In genomic region chr12:10633541-10633940, GRCh38 we compare ENCODE assay signal across 34 cellular contexts. TPM values are rescaled to one million over a fixed set of nuclear protein-coding genes. Genes with fewer than 3 reads are reported as not detected.
"Had no signal": no experiment of that assay in that cellular context is flagged by ENCODE, and none has a peak within 500 bp of the region (broad histone marks: within the 10 kb centered on the region; RNA-seq: fewer than 3 reads in every experiment).

No MANE protein-coding gene starts in this region.

- H3K27me3 Mint-ChIP-seq: activated CD8-positive, alpha-beta T cell treated with anti-CD3 and anti-CD28 coated beads for 36 hours; activated naive CD8-positive, alpha-beta T cell had no signal

- H3K27ac Mint-ChIP-seq: activated B cell treated with CpG ODN at 0.5 μM for 24 hours; activated CD8-positive, alpha-beta T cell treated with anti-CD3 and anti-CD28 coated beads for 36 hours; activated naive CD8-positive, alpha-beta T cell; activated T-helper 17 cell treated with anti-CD3 and anti-CD28 coated beads, Interleukin-2, amount 50 U/mL, for 72 hours; effector memory CD8-positive, alpha-beta T cell; T-helper 17 cell; T-helper 2 cell treated with Interferon-gamma antibody and Interleukin-4, amounts not matched to agents 5 μg/mL and 100 μg/mL, for 36 hours had no signal

- H3K4me3 Mint-ChIP-seq: activated B cell treated with CpG ODN at 0.5 μM for 24 hours; activated CD8-positive, alpha-beta T cell treated with anti-CD3 and anti-CD28 coated beads for 36 hours; activated naive CD8-positive, alpha-beta T cell; activated T-cell treated with anti-CD3 and anti-CD28 coated beads, Interleukin-2, amount 50 U/mL, for 4 hours; activated T-helper 17 cell treated with anti-CD3 and anti-CD28 coated beads, Interleukin-2, amount 50 U/mL, for 72 hours; effector memory CD8-positive, alpha-beta T cell; T-helper 17 cell; T-helper 2 cell treated with Interferon-gamma antibody and Interleukin-4, amounts not matched to agents 5 μg/mL and 100 μg/mL, for 36 hours had no signal

- H3K4me1 ChIP-seq: body of pancreas, gastroesophageal sphincter had no signal

- DNase-seq: activated B cell treated with CpG ODN at 0.5 μM for 24 hours; activated CD4-positive, alpha-beta T cell treated with anti-CD3 and anti-CD28 coated beads for 48 hours; activated CD4-positive, alpha-beta T cell treated with anti-CD3 and anti-CD28 coated beads, Interleukin-2, amount 50 U/mL, for 1 hour; activated CD4-positive, alpha-beta T cell treated with anti-CD3 and anti-CD28 coated beads, Interleukin-2, amount 50 U/mL, for 48 hours; activated CD8-positive, alpha-beta memory T cell treated with anti-CD3 and anti-CD28 coated beads for 24 hours; activated CD8-positive, alpha-beta T cell treated with anti-CD3 and anti-CD28 coated beads for 36 hours; activated effector memory CD4-positive, alpha-beta T cell treated with Interleukin-2 at 50 U/mL for 16 hours; activated gamma-delta T cell treated with Interleukin-2 at 50 U/mL for 16 hours; activated naive CD4-positive, alpha-beta T cell treated with anti-CD3 and anti-CD28 coated beads, Interleukin-2, amount 50 U/mL, for 16 hours; activated naive CD4-positive, alpha-beta T cell treated with Interleukin-2 at 50 U/mL for 16 hours; activated T-cell treated with anti-CD3 and anti-CD28 coated beads, Interleukin-2, amount 50 U/mL, for 4 hours; amniotic stem cell; anterior cingulate cortex; body of pancreas; caudate nucleus; cortex of kidney; dermis blood vessel endothelial cell; effector CD4-positive, alpha-beta T cell; effector memory CD8-positive, alpha-beta T cell; esophagus squamous epithelium; foreskin melanocyte; T-helper 1 cell; T-helper 17 cell; T1000; WERI-Rb-1 had no signal

- H3K9me3 Mint-ChIP-seq: activated B cell treated with CpG ODN at 0.5 μM for 24 hours; activated CD8-positive, alpha-beta T cell treated with anti-CD3 and anti-CD28 coated beads for 36 hours; activated T-cell treated with anti-CD3 and anti-CD28 coated beads, Interleukin-2, amount 50 U/mL, for 4 hours; activated T-helper 17 cell treated with anti-CD3 and anti-CD28 coated beads, Interleukin-2, amount 50 U/mL, for 72 hours; effector memory CD8-positive, alpha-beta T cell; T-helper 2 cell treated with Interferon-gamma antibody and Interleukin-4, amounts not matched to agents 5 μg/mL and 100 μg/mL, for 36 hours had no signal

- H3K27ac ChIP-seq: body of pancreas, epithelial cell of prostate, esophagus squamous epithelium, gastroesophageal sphincter, WERI-Rb-1 had no signal

- H3K27me3 ChIP-seq: body of pancreas, esophagus squamous epithelium, gastroesophageal sphincter had no signal

- H3K9me3 ChIP-seq: body of pancreas, esophagus squamous epithelium, gastroesophageal sphincter had no signal

- ATAC-seq: activated CD4-positive, CD25-positive, alpha-beta regulatory T cell treated with anti-CD3 and anti-CD28 coated beads, Interleukin-2, amount 50 U/mL, for 24 hours; activated CD8-positive, alpha-beta T cell treated with anti-CD3 and anti-CD28 coated beads for 36 hours; activated T-cell treated with anti-CD3 and anti-CD28 coated beads, Interleukin-2, amount 50 U/mL, for 4 hours; activated T-helper 17 cell treated with anti-CD3 and anti-CD28 coated beads, Interleukin-2, amount 50 U/mL, for 72 hours; body of pancreas; effector memory CD8-positive, alpha-beta T cell; gastroesophageal sphincter; T-helper 17 cell had no signal

- H3K4me3 ChIP-seq: body of pancreas, esophagus squamous epithelium, gastroesophageal sphincter had no signal

- FAIRE-seq: endometrium, endothelial cell of umbilical vein had no signal

- H3K4me1 Mint-ChIP-seq: activated B cell treated with CpG ODN at 0.5 μM for 24 hours; activated T-helper 17 cell treated with anti-CD3 and anti-CD28 coated beads, Interleukin-2, amount 50 U/mL, for 72 hours had no signal

- H3K36me3 ChIP-seq: gastroesophageal sphincter, WERI-Rb-1 had no signal

- H3K36me3 Mint-ChIP-seq: activated naive CD8-positive, alpha-beta T cell had no signal

RNA-seq across cellular contexts. Expression of gene STYK1, which starts 40.3 kb away (rescaled TPM):
- total RNA-seq: activated B cell treated with CpG ODN at 0.5 μM for 24 hours, fibroblast of lung, T-helper 17 cell had no signal
